14 cellular contexts compared by ENCODE assay signal in the genomic region with DNA sequence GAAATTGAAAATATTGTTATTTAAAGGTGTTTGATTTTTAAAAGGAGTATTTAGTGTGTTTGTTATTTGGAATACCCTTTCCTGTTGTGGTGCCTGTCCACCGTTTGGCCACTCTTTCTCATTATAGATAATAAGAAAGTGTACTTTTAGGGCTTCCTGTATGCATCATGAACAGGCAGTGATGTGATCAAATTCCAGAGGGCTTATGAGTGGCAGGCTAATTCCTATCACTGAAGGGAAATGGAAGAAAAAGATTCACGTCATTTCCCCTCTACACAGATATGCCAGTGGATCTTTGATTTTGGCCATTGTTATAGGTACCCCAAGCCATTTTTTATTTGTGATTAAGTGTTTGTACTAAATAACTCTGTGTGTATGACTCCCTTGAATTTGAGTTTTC. TPM values are rescaled to one million over a fixed set of nuclear protein-coding genes. Genes with fewer than 3 reads are reported as not detected.
DNase-seq lines count a peak whose midpoint lies in the region; ATAC-seq and TF ChIP-seq lines count a peak whose summit lies in the region.
"Had no signal": no experiment of that assay in that cellular context is flagged by ENCODE, and none has a peak within 500 bp of the region (broad histone marks: within the 10 kb centered on the region; RNA-seq: fewer than 3 reads in every experiment).

No MANE protein-coding gene starts in this region.

- H3K36me3 ChIP-seq in brain microvascular endothelial cell (replicated peaks) (peaks cover 11% of the 10 kb centered on the region), prostate gland (no peaks in the 10 kb centered on the region)

- intact Hi-C loops in prostate gland (cut with DNase I): no loop called here

- H3K27me3 ChIP-seq in brain microvascular endothelial cell (replicated peaks): no peaks in the 10 kb centered on the region
- H3K27me3 ChIP-seq in prostate gland (replicated peaks; ENCODE audit: insufficient read depth): no peaks in the 10 kb centered on the region

- no peak overlapping the region for H3K27ac ChIP-seq in brain microvascular endothelial cell
- H3K27ac ChIP-seq in prostate gland: no peak overlapping the region

- ATAC-seq in HG02970 (IDR thresholded peaks at IDR 0.05; ENCODE audit: low FRiP score, unreplicated experiment): no peak
- ATAC-seq: GM23338 had no signal

- 82% methylated on average over 2 of the region's 2 CpGs for WGBS in prostate gland

- DNase-seq in EH (ENCODE audit: low read depth): peak; percentile 2
- peak; percentile 5 for DNase-seq in brain microvascular endothelial cell
- DNase-seq in fibroblast of pulmonary artery (ENCODE audit: low read depth): peak; percentile 61
- peak; percentile 66 to 85 for DNase-seq in lung microvascular endothelial cell (ENCODE audit: low read depth in 2 of 2)
- no peak for DNase-seq in A172 (ENCODE audit: low spot score)
- no peak for DNase-seq in prostate gland (ENCODE audit: low spot score)
- DNase-seq: C1 segment of cervical spinal cord; Calu3; CD4-positive, alpha-beta T cell; DMS 273 treated with DMSO at 0.1 percent for 48 hours; GDM1; H7 had no signal

- TF ChIP-seq CTCF in brain microvascular endothelial cell (IDR thresholded peaks at IDR 0.05; ENCODE audit: low read depth, low read length, missing control alignments): no peak
- no peak for TF ChIP-seq CTCF in fibroblast of pulmonary artery (IDR thresholded peaks at IDR 0.05; ENCODE audit: low read length, missing control alignments)
- TF ChIP-seq CTCF in prostate gland (IDR thresholded peaks at IDR 0.05): no peak

- TF ChIP-seq POLR2A in prostate gland (IDR thresholded peaks at IDR 0.05): no peak

- no peak overlapping the region for H3K4me3 ChIP-seq in brain microvascular endothelial cell (ENCODE audit: low read depth, low read length)
- H3K4me3 ChIP-seq in fibroblast of pulmonary artery (replicated peaks; ENCODE audit: low read depth, low read length): no peak overlapping the region
- no peak overlapping the region for H3K4me3 ChIP-seq in prostate gland
- H3K4me3 ChIP-seq: GM23338 had no signal

- in situ Hi-C loops in brain microvascular endothelial cell (cut with HindIII; ENCODE audit: low pct_ligation_motif_present, low sequenced_read_pairs): no loop called here

- H3K9me3 ChIP-seq in prostate gland: no peaks in the 10 kb centered on the region

- no peaks in the 10 kb centered on the region for H3K4me1 ChIP-seq in prostate gland (replicated peaks)

RNA-seq across cellular contexts. Expression of a gene that starts 37.1 kb away (rescaled TPM):
- 1,736 and 1,991 TPM in 2 replicates for total RNA-seq in lung microvascular endothelial cell
- total RNA-seq in A172 (2014; rRNA removed; shearing (Covaris generic)): 1,074 and 1,922 TPM in 2 replicates
- total RNA-seq in prostate gland: 1,000 to 10,000 TPM in 1 of 2 donors, 100 to 1,000 TPM in 1; 934 to 2,048 TPM

Comparison
In these comparisons a context has a peak if more than half of its experiments do, and no peak if none do; other contexts are left out.
1. DNase-seq: peak in EH (single experiment), brain microvascular endothelial cell (single experiment), fibroblast of pulmonary artery (single experiment) and lung microvascular endothelial cell (2 of 2); none in A172 (single experiment) and prostate gland (single experiment).